8 cellular contexts compared by ENCODE assay signal in the genomic region with DNA sequence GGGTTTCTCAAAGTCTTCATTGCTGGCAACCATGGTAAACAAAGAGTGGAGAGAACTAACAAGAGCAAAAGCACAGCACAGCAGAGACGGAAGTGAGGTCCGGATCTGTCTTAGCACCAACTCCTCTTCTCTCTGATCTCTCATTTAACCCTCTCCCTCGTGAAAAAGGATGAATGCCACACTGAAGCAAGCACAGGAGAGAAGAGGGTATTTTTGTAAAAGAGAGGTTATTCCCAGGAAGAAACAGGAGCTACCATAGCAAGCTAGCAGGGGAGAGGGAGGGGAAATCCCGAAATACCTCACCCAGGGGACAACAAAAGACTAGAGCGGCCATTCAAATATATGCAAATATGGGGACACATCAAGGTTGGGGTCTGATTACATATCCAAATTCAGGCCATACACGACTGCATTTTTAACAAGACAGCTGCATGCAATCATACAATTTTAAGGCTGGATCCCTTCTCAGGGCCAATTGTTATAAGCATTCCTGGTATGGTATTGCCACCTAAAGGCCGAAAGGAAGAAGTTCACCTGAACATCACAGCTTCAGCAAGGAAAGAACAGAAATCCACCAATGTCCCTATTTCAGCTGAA. TPM values are rescaled to one million over a fixed set of nuclear protein-coding genes. Genes with fewer than 3 reads are reported as not detected.
DNase-seq lines count a peak whose midpoint lies in the region; ATAC-seq and TF ChIP-seq lines count a peak whose summit lies in the region.

No MANE protein-coding gene starts in this region.

- no peaks in the 10 kb centered on the region for H3K27me3 ChIP-seq in smooth muscle cell (ENCODE audit: low read depth)

- no peak overlapping the region for H3K27ac ChIP-seq in smooth muscle cell (ENCODE audit: low read depth)
- no peak overlapping the region for H3K27ac ChIP-seq in coronary artery

- POLR2A ChIA-PET in activated CD8-positive, alpha-beta T cell treated with anti-CD3 and anti-CD28 coated beads for 36 hours (lab: Charles Lee) = interaction anchor here (0.6 to 1.3 kb wide), 3 partner anchors 11 to 85 kb away, joined by 3 read pairs; no protein-coding TSS in a partner anchor

- no peak overlapping the region for H2AFZ ChIP-seq in smooth muscle cell (ENCODE audit: low read depth)

- H3K4me2 ChIP-seq in smooth muscle cell = no peak overlapping the region

- peak; percentile 76 for TF ChIP-seq CTCF in activated CD8-positive, alpha-beta T cell treated with anti-CD3 and anti-CD28 coated beads for 36 hours (IDR thresholded peaks at IDR 0.05)
- TF ChIP-seq CTCF in glutamatergic neuron (IDR thresholded peaks at IDR 0.05; ENCODE audit: partially characterized antibody, unreplicated experiment) (peak; percentile 53), smooth muscle cell (IDR thresholded peaks at IDR 0.05; ENCODE audit: borderline replicate concordance, insufficient read depth, poor library complexity, severe bottlenecking) (peak; percentile 49), coronary artery (IDR thresholded peaks at IDR 0.05) (no peak)

- H3K36me3 ChIP-seq in smooth muscle cell (ENCODE audit: low read depth) = no peaks in the 10 kb centered on the region

- H3K27me3 Mint-ChIP-seq in activated CD8-positive, alpha-beta T cell treated with anti-CD3 and anti-CD28 coated beads for 36 hours = no peaks in the 10 kb centered on the region
- H3K27me3 Mint-ChIP-seq in glutamatergic neuron (ENCODE audit: unreplicated experiment) = no peaks in the 10 kb centered on the region

- peak overlapping the region; percentile 94 for H3K27ac Mint-ChIP-seq in activated CD8-positive, alpha-beta T cell treated with anti-CD3 and anti-CD28 coated beads for 36 hours
- H3K27ac Mint-ChIP-seq in glutamatergic neuron (ENCODE audit: unreplicated experiment) = no peak overlapping the region

- no peaks in the 10 kb centered on the region for H3F3A ChIP-seq in smooth muscle cell (ENCODE audit: low read depth)

- H3K9ac ChIP-seq in smooth muscle cell (ENCODE audit: low read depth) = no peak overlapping the region

- H4K20me1 ChIP-seq in smooth muscle cell (ENCODE audit: low read depth) = no peaks in the 10 kb centered on the region

- ATAC-seq in GM18511 (IDR thresholded peaks at IDR 0.05; ENCODE audit: unreplicated experiment) (peak; percentile 60), HG02973 (IDR thresholded peaks at IDR 0.05; ENCODE audit: unreplicated experiment) (peak; percentile 62)
- ATAC-seq in activated CD8-positive, alpha-beta T cell treated with anti-CD3 and anti-CD28 coated beads for 36 hours = peak; percentile 70

- WGBS in smooth muscle cell (ENCODE audit: low lambda C conversion rate) = 43% methylated on average over 7 of the region's 7 CpGs

- H3K79me2 ChIP-seq in smooth muscle cell (ENCODE audit: low read depth) = no peaks in the 10 kb centered on the region

- H3K4me1 ChIP-seq in smooth muscle cell (ENCODE audit: low read depth) = peaks cover 10% of the 10 kb centered on the region

- H3K4me1 Mint-ChIP-seq in activated CD8-positive, alpha-beta T cell treated with anti-CD3 and anti-CD28 coated beads for 36 hours (ENCODE audit: low read depth) = peaks cover 73% of the 10 kb centered on the region
- peaks cover 2% of the 10 kb centered on the region for H3K4me1 Mint-ChIP-seq in glutamatergic neuron (ENCODE audit: low read depth, unreplicated experiment)

- H3K36me3 Mint-ChIP-seq in activated CD8-positive, alpha-beta T cell treated with anti-CD3 and anti-CD28 coated beads for 36 hours (ENCODE audit: low read depth) = peaks cover 32% of the 10 kb centered on the region
- no peaks in the 10 kb centered on the region for H3K36me3 Mint-ChIP-seq in glutamatergic neuron (ENCODE audit: unreplicated experiment)

- CTCF ChIA-PET in activated CD8-positive, alpha-beta T cell treated with anti-CD3 and anti-CD28 coated beads for 36 hours (lab: Charles Lee) = interaction anchor here (0.7 to 5.7 kb wide), 21 partner anchors 10 to 134 kb away, joined by 3 to 61 read pairs (median 4); no protein-coding TSS in a partner anchor

- DNase-seq in COLO829 (ENCODE audit: low spot score) (peak; percentile 51), NCI-H2081 (lab: John Stamatoyannopoulos, UW) (peak; percentile 32 to 49), glutamatergic neuron (no peak), smooth muscle cell (lab: John Stamatoyannopoulos, UW; ENCODE audit: unreplicated experiment) (no peak), coronary artery (ENCODE audit: low spot score) (no peak)
- DNase-seq in activated CD8-positive, alpha-beta T cell treated with anti-CD3 and anti-CD28 coated beads for 36 hours = peak; percentile 17

- no peaks in the 10 kb centered on the region for H3K9me3 ChIP-seq in smooth muscle cell (replicated peaks; ENCODE audit: low read depth)

- H3K4me3 ChIP-seq in smooth muscle cell (no peak overlapping the region), coronary artery (no peak overlapping the region)

- peaks cover 8% of the 10 kb centered on the region for H3K9me3 Mint-ChIP-seq in activated CD8-positive, alpha-beta T cell treated with anti-CD3 and anti-CD28 coated beads for 36 hours
- H3K9me3 Mint-ChIP-seq in glutamatergic neuron (ENCODE audit: unreplicated experiment) = no peaks in the 10 kb centered on the region

- H3K4me3 Mint-ChIP-seq in activated CD8-positive, alpha-beta T cell treated with anti-CD3 and anti-CD28 coated beads for 36 hours = peak overlapping the region; percentile 60
- H3K4me3 Mint-ChIP-seq in glutamatergic neuron (ENCODE audit: unreplicated experiment) = no peak overlapping the region

- intact Hi-C loops in activated CD8-positive, alpha-beta T cell treated with anti-CD3 and anti-CD28 coated beads for 36 hours (cut with micrococcal nuclease) = loop anchor here (5.0 to 10.0 kb wide), 2 partner anchors 107 to 200 kb away; partner anchors contain the start of gene HTATSF1

RNA-seq across cellular contexts. Expression of gene CD40LG, which starts 46.6 kb away (rescaled TPM):
- total RNA-seq in activated CD8-positive, alpha-beta T cell treated with anti-CD3 and anti-CD28 coated beads for 36 hours = 1 to 10 TPM; 2.6 to 3.1 TPM
- total RNA-seq in glutamatergic neuron (ENCODE audit: unreplicated experiment) = not detected
- not detected in 2 replicates for total RNA-seq in smooth muscle cell
- polyA plus RNA-seq in smooth muscle cell = not detected in 2 replicates

Comparison
In these comparisons a context has a peak if more than half of its experiments do, and no peak if none do; other contexts are left out.
1. DNase-seq: peak in COLO829 (single experiment), NCI-H2081 (2 of 2) and activated CD8-positive, alpha-beta T cell treated with anti-CD3 and anti-CD28 coated beads for 36 hours (single experiment); none in glutamatergic neuron (single experiment), smooth muscle cell (single experiment) and coronary artery (single experiment).
2. Peak in every context shown above with its lines, with median percentiles within 50 percentile points of each other: ATAC-seq.